10 cellular contexts compared by ENCODE assay signal in the genomic region with DNA sequence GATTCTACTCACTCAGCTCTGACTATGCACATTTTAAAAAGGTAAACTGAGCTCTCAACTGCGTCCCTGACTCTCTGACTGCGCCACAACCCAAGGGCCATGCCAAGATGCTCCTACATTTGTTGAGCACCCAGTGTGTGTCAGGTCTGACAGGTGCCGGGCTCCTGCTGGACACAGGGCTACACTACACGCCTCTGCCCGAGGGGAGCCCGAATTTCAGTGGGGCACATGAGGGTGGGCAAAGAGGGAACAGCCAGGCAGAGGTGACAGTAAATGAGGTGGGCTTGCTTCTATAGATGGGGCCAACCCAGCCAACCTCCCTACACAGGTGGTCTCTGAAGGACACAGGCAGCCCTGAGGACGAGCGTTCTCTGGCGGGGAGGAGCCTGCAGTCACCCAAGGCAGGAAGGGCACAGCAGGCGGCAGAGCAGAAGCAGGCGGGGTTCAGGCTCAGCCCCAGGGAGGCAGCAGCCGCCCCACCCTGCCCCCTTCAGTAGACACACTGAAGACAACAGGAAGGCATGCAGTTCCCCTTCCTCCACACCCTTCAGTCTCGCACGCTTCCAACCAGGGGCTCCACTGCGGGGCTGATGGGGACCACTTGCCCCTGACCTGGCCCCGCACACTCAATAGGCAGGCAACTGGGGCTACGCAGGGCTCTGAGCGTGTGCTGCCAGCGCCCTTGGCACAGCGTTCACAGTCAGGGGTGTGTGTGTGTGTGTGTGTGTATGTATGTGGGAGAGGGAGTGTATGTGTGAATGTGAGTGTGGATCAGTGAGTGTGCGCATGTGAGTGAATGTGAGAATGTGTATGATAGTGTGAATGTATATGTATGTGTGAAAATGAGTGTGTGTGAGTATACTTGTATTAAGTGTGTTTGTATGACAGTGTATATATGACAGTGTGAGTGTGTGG.
DNase-seq lines count a peak whose midpoint lies in the region; ATAC-seq and TF ChIP-seq lines count a peak whose summit lies in the region.
"Had no signal": no experiment of that assay in that cellular context is flagged by ENCODE, and none has a peak within 500 bp of the region (broad histone marks: within the 10 kb centered on the region; RNA-seq: fewer than 3 reads in every experiment).

No MANE protein-coding gene starts in this region.

- no peaks in the 10 kb centered on the region for H3K4me1 ChIP-seq in foreskin keratinocyte
- H3K4me1 ChIP-seq: vagina had no signal

- no peaks in the 10 kb centered on the region for H3K27me3 ChIP-seq in foreskin keratinocyte
- H3K27me3 ChIP-seq: vagina had no signal

- no peak for TF ChIP-seq CTCF in foreskin keratinocyte (conservative IDR thresholded peaks at IDR 0.05)

- ATAC-seq in HG02759 (IDR thresholded peaks at IDR 0.05; ENCODE audit: unreplicated experiment) (peak; percentile 52), foreskin keratinocyte (peak; percentile 32), GM18505 (IDR thresholded peaks at IDR 0.05; ENCODE audit: unreplicated experiment) (no peak)

- H3K27ac ChIP-seq in foreskin keratinocyte, result no peak overlapping the region
- H3K27ac ChIP-seq: vagina had no signal

- TF ChIP-seq POLR2A in GM18505 (IDR thresholded peaks at IDR 0.05; ENCODE audit: borderline replicate concordance, extremely low read depth, insufficient read depth, insufficient read length), result no peak

- peak; percentile 40 to 53 for DNase-seq in activated CD8-positive, alpha-beta memory T cell treated with anti-CD3 and anti-CD28 coated beads for 4 hours (ENCODE audit: low read depth in 2 of 2)
- DNase-seq in foreskin keratinocyte (no peak), middle frontal gyrus (ENCODE audit: extremely low spot score, low spot score) (no peak), NCI-H2081 treated with DMSO at 0.1 percent for 48 hours (lab: John Stamatoyannopoulos, UW) (no peak), LoVo (ENCODE audit: low spot score) (no peak)
- DNase-seq in stimulated activated CD4-positive, alpha-beta T cell treated with anti-CD3 and anti-CD28 coated beads, TNF-alpha, amount 100 ng/mL, for 48 hours (ENCODE audit: low read depth in 3 of 3), result peak in 2 of 3 donors; percentile 46 to 64
- DNase-seq: NCI-H510A had no signal

Comparison
In these comparisons a context has a peak if more than half of its experiments do, and no peak if none do; other contexts are left out.
1. DNase-seq: peak in activated CD8-positive, alpha-beta memory T cell treated with anti-CD3 and anti-CD28 coated beads for 4 hours (2 of 2) and stimulated activated CD4-positive, alpha-beta T cell treated with anti-CD3 and anti-CD28 coated beads, TNF-alpha, amount 100 ng/mL, for 48 hours (2 of 3); none in foreskin keratinocyte (0 of 2), middle frontal gyrus (single experiment), NCI-H2081 treated with DMSO at 0.1 percent for 48 hours (single experiment) and LoVo (single experiment).